17 cellular contexts compared by ENCODE assay signal in the genomic region with DNA sequence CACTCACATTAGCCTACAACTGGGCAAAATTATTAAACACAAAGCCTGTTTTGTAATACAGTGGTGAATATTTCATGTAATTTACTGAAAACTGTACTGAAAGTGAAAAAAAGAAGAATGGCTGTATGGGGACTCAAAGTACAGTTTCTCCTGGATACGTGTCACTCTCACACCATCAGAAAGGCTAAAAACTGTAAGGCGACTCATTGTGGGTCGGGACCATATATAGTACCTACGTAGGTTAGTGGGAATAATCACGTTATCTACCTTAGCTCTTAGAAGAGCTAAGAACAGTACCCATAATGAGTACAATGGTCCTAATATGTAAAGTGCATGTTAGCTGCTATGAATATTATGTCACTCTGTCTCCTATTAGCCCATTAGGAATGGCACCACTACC.
DNase-seq lines count a peak whose midpoint lies in the region; ATAC-seq and TF ChIP-seq lines count a peak whose summit lies in the region.
"Had no signal": no experiment of that assay in that cellular context is flagged by ENCODE, and none has a peak within 500 bp of the region (broad histone marks: within the 10 kb centered on the region; RNA-seq: fewer than 3 reads in every experiment).

No MANE protein-coding gene starts in this region.

- TF ChIP-seq CTCF in lower lobe of right lung (IDR thresholded peaks at IDR 0.05): no peak
- TF ChIP-seq CTCF in WTC11 (IDR thresholded peaks at IDR 0.05): no peak

- H3K27me3 Mint-ChIP-seq in activated CD4-positive, alpha-beta T cell treated with anti-CD3 and anti-CD28 coated beads for 36 hours: no peaks in the 10 kb centered on the region
- no peaks in the 10 kb centered on the region for H3K27me3 Mint-ChIP-seq in activated T-helper 2 cell treated with anti-CD3 and anti-CD28 coated beads, Interferon-gamma antibody, Interleukin-2, Interleukin-4, amounts not matched to agents 10 μg/mL and 5 μg/mL and 100 μg/mL, durations not matched to agents 14 hours and 24 hours and 36 hours (ENCODE audit: low read depth)
- no peaks in the 10 kb centered on the region for H3K27me3 Mint-ChIP-seq in WTC11 (ENCODE audit: low read depth)
- H3K27me3 Mint-ChIP-seq: naive thymus-derived CD4-positive, alpha-beta T cell; type B pancreatic cell had no signal

- peak; percentile 39 for ATAC-seq in activated CD4-positive, alpha-beta T cell treated with anti-CD3 and anti-CD28 coated beads for 36 hours
- ATAC-seq in lower lobe of right lung (no peak), WTC11 (no peak)
- ATAC-seq: sciatic nerve had no signal

- H3K36me3 ChIP-seq in ACC112 (ENCODE audit: insufficient read depth, low read length) (no peaks in the 10 kb centered on the region), lower lobe of right lung (no peaks in the 10 kb centered on the region)
- H3K36me3 ChIP-seq: pancreas, stomach had no signal

- H3K36me3 Mint-ChIP-seq in activated CD4-positive, alpha-beta T cell treated with anti-CD3 and anti-CD28 coated beads for 36 hours (ENCODE audit: low read depth): no peaks in the 10 kb centered on the region
- no peaks in the 10 kb centered on the region for H3K36me3 Mint-ChIP-seq in activated T-helper 2 cell treated with anti-CD3 and anti-CD28 coated beads, Interferon-gamma antibody, Interleukin-2, Interleukin-4, amounts not matched to agents 10 μg/mL and 5 μg/mL and 100 μg/mL, durations not matched to agents 14 hours and 24 hours and 36 hours (ENCODE audit: low read depth)
- no peaks in the 10 kb centered on the region for H3K36me3 Mint-ChIP-seq in WTC11
- H3K36me3 Mint-ChIP-seq: naive thymus-derived CD4-positive, alpha-beta T cell; type B pancreatic cell had no signal

- peak overlapping the region; percentile 78 for H3K27ac Mint-ChIP-seq in activated CD4-positive, alpha-beta T cell treated with anti-CD3 and anti-CD28 coated beads for 36 hours
- peak overlapping the region; percentile 72 for H3K27ac Mint-ChIP-seq in activated T-helper 2 cell treated with anti-CD3 and anti-CD28 coated beads, Interferon-gamma antibody, Interleukin-2, Interleukin-4, amounts not matched to agents 10 μg/mL and 5 μg/mL and 100 μg/mL, durations not matched to agents 14 hours and 24 hours and 36 hours
- no peak overlapping the region for H3K27ac Mint-ChIP-seq in WTC11
- H3K27ac Mint-ChIP-seq: type B pancreatic cell had no signal

- peak overlapping the region; percentile 80; the same call in 1 of the 2 replicates for H3K27ac ChIP-seq in ACC112 (ENCODE audit: low read depth, low read length)
- peak overlapping the region; percentile 41 for H3K27ac ChIP-seq in lower lobe of right lung
- H3K27ac ChIP-seq: pancreas had no signal

- H3K4me1 ChIP-seq in ACC112 (ENCODE audit: control insufficient read depth, insufficient read depth, low read length, unreplicated experiment) (peaks cover 34% of the 10 kb centered on the region), lower lobe of right lung (peaks cover 17% of the 10 kb centered on the region)
- H3K4me1 ChIP-seq: pancreas had no signal

- H3K9me3 Mint-ChIP-seq in activated CD4-positive, alpha-beta T cell treated with anti-CD3 and anti-CD28 coated beads for 36 hours (ENCODE audit: low read depth): no peaks in the 10 kb centered on the region
- no peaks in the 10 kb centered on the region for H3K9me3 Mint-ChIP-seq in activated T-helper 2 cell treated with anti-CD3 and anti-CD28 coated beads, Interferon-gamma antibody, Interleukin-2, Interleukin-4, amounts not matched to agents 10 μg/mL and 5 μg/mL and 100 μg/mL, durations not matched to agents 14 hours and 24 hours and 36 hours
- no peaks in the 10 kb centered on the region; the same call in 1 of the 2 replicates for H3K9me3 Mint-ChIP-seq in WTC11
- H3K9me3 Mint-ChIP-seq: naive thymus-derived CD4-positive, alpha-beta T cell; type B pancreatic cell had no signal

- H2AFZ ChIP-seq in ACC112 (ENCODE audit: low read length, unreplicated experiment): no peak overlapping the region

- no peaks in the 10 kb centered on the region for H3K79me2 ChIP-seq in ACC112 (ENCODE audit: control insufficient read depth, insufficient read depth, low read length, unreplicated experiment)

- no peak for DNase-seq in activated CD4-positive, alpha-beta T cell treated with anti-CD3 and anti-CD28 coated beads for 36 hours
- DNase-seq in activated CD4-positive, alpha-beta T cell treated with anti-CD3 and anti-CD28 coated beads, Interleukin-2, amount 50 U/mL, for 4 hours: no peak
- DNase-seq in activated T-helper 2 cell treated with anti-CD3 and anti-CD28 coated beads, Interferon-gamma antibody, Interleukin-2, Interleukin-4, amounts not matched to agents 10 μg/mL and 5 μg/mL and 100 μg/mL, durations not matched to agents 14 hours and 24 hours and 36 hours (ENCODE audit: low spot score): no peak
- DNase-seq in lower lobe of right lung: no peak
- no peak for DNase-seq in central memory CD4-positive, alpha-beta T cell
- DNase-seq in WTC11 (ENCODE audit: low spot score): no peak
- DNase-seq in activated CD8-positive, alpha-beta memory T cell treated with anti-CD3 and anti-CD28 coated beads for 24 hours: no peak
- DNase-seq: KG1, NCI-H1105 treated with DMSO at 0.1 percent for 48 hours, NCI-H2081 treated with DMSO at 0.1 percent for 48 hours, NCI-H510A, pancreas had no signal

- H3K9me3 ChIP-seq in lower lobe of right lung: no peaks in the 10 kb centered on the region
- H3K9me3 ChIP-seq: pancreas, stomach had no signal

- H3K27me3 ChIP-seq in ACC112 (ENCODE audit: insufficient read depth, low read length) (no peaks in the 10 kb centered on the region), lower lobe of right lung (ENCODE audit: low read depth) (no peaks in the 10 kb centered on the region)
- H3K27me3 ChIP-seq: pancreas, stomach had no signal

- H3K4me3 Mint-ChIP-seq in activated CD4-positive, alpha-beta T cell treated with anti-CD3 and anti-CD28 coated beads for 36 hours: no peak overlapping the region
- H3K4me3 Mint-ChIP-seq in activated T-helper 2 cell treated with anti-CD3 and anti-CD28 coated beads, Interferon-gamma antibody, Interleukin-2, Interleukin-4, amounts not matched to agents 10 μg/mL and 5 μg/mL and 100 μg/mL, durations not matched to agents 14 hours and 24 hours and 36 hours (ENCODE audit: low read depth): no peak overlapping the region
- no peak overlapping the region for H3K4me3 Mint-ChIP-seq in WTC11
- H3K4me3 Mint-ChIP-seq: naive thymus-derived CD4-positive, alpha-beta T cell; type B pancreatic cell had no signal

- POLR2A ChIA-PET in activated CD4-positive, alpha-beta T cell treated with anti-CD3 and anti-CD28 coated beads for 36 hours (lab: Charles Lee): interaction anchor here (0.6 kb wide), 1 partner anchor 15 kb away, joined by 4 read pairs; no protein-coding TSS in a partner anchor
- POLR2A ChIA-PET in WTC11 (lab: Charles Lee): no interaction called here

- CTCF ChIA-PET in activated CD4-positive, alpha-beta T cell treated with anti-CD3 and anti-CD28 coated beads for 36 hours (lab: Charles Lee): interaction anchor here (0.6 to 2.5 kb wide), 5 partner anchors 8 to 542 kb away, joined by 3 to 22 read pairs (median 8); no protein-coding TSS in a partner anchor
- CTCF ChIA-PET in WTC11 (lab: Charles Lee): interaction anchor here (2.2 kb wide), 1 partner anchor 8 kb away, joined by 14 read pairs; no protein-coding TSS in a partner anchor

- H3K4me1 Mint-ChIP-seq in activated CD4-positive, alpha-beta T cell treated with anti-CD3 and anti-CD28 coated beads for 36 hours: peaks cover 17% of the 10 kb centered on the region
- H3K4me1 Mint-ChIP-seq in activated T-helper 2 cell treated with anti-CD3 and anti-CD28 coated beads, Interferon-gamma antibody, Interleukin-2, Interleukin-4, amounts not matched to agents 10 μg/mL and 5 μg/mL and 100 μg/mL, durations not matched to agents 14 hours and 24 hours and 36 hours (ENCODE audit: low read depth): peaks cover 20% of the 10 kb centered on the region
- no peaks in the 10 kb centered on the region for H3K4me1 Mint-ChIP-seq in WTC11

- intact Hi-C loops in activated CD4-positive, alpha-beta T cell treated with anti-CD3 and anti-CD28 coated beads for 36 hours (cut with DNase I, micrococcal nuclease): loop anchor here (1.0 to 5.0 kb wide), 6 partner anchors 49 to 423 kb away; a partner anchor contains a TSS
- intact Hi-C loops in activated T-helper 2 cell treated with anti-CD3 and anti-CD28 coated beads, Interferon-gamma antibody, Interleukin-2, Interleukin-4, amounts not matched to agents 10 μg/mL and 5 μg/mL and 100 μg/mL, durations not matched to agents 14 hours and 24 hours and 36 hours (cut with micrococcal nuclease): loop anchor here (1.0 to 5.0 kb wide), 5 partner anchors 49 to 223 kb away; a partner anchor contains a TSS
- intact Hi-C loops in lower lobe of right lung (cut with DNase I): no loop called here

- H3K4me3 ChIP-seq in ACC112 (ENCODE audit: low read depth, low read length) (no peak overlapping the region), lower lobe of right lung (no peak overlapping the region)
- H3K4me3 ChIP-seq: pancreas, stomach had no signal

TF ChIP-seq in WTC11, 78 proteins besides CTCF, POLR2A, EP300 and RAD21:
- TF ChIP-seq, protein P1, sequence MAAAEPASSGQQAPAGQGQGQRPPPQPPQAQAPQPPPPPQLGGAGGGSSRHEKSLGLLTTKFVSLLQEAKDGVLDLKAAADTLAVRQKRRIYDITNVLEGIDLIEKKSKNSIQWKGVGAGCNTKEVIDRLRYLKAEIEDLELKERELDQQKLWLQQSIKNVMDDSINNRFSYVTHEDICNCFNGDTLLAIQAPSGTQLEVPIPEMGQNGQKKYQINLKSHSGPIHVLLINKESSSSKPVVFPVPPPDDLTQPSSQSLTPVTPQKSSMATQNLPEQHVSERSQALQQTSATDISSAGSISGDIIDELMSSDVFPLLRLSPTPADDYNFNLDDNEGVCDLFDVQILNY (CRISPR knock-in tag; IDR thresholded peaks at IDR 0.05): no peak
- TF ChIP-seq ZBTB21 (CRISPR knock-in tag; IDR thresholded peaks at IDR 0.05; ENCODE audit: borderline replicate concordance) (no peak), TCF7 (CRISPR knock-in tag; IDR thresholded peaks at IDR 0.05; ENCODE audit: low read depth) (no peak)
